Comparison of ENCODE assay signal across 8 cellular contexts in genomic region chr2:73233154-73233931, GRCh38. TPM values are rescaled to one million over a fixed set of nuclear protein-coding genes. Genes with fewer than 3 reads are reported as not detected.
DNase-seq lines count a peak whose midpoint lies in the region; ATAC-seq, FAIRE-seq and TF ChIP-seq lines count a peak whose summit lies in the region.

TSS of gene PRADC1 (minus strand) at chr2:73233239. CDS start at chr2:73233160, 79 bp downstream.

- ATAC-seq in GM21526 (IDR thresholded peaks at IDR 0.05; ENCODE audit: low FRiP score, unreplicated experiment), result peak; percentile 88

- CTCF ChIA-PET in OCI-LY7 (lab: Charles Lee; ENCODE audit: unreplicated experiment), result interaction anchor here (1.5 kb wide), 2 partner anchors 20 to 21 kb away, joined by 3 to 5 read pairs; no protein-coding TSS in a partner anchor

- peaks cover 43% of the 10 kb centered on the region for H3K79me2 ChIP-seq in OCI-LY7 (ENCODE audit: insufficient read depth, low read depth, low read length)

- FAIRE-seq in D721Med (lab: Jason Lieb, UNC), result no peak

- intact Hi-C loops in OCI-LY7 (cut with micrococcal nuclease; ENCODE audit: unreplicated experiment), result no loop called here

- peak within 1 kb of the TSS; percentile 97 for H3K4me2 ChIP-seq in OCI-LY7 (ENCODE audit: low read length)

- no TSS peak for BruUV-seq in OCI-LY7 (replicated peaks; lab: Mats Ljungman, UMichigan)

- H3K9me2 ChIP-seq in OCI-LY7 (ENCODE audit: insufficient read depth, low read length), result no peaks in the 10 kb centered on the region

- H3K27ac ChIP-seq in OCI-LY7 (ENCODE audit: low read depth, low read length, poor library complexity, severe bottlenecking), result peak within 1 kb of the TSS; percentile 78

- H4K20me1 ChIP-seq in OCI-LY7 (ENCODE audit: insufficient read depth, low read length), result peaks cover 27% of the 10 kb centered on the region

- no peak for TF ChIP-seq CTCF in D721Med (IDR thresholded peaks at IDR 0.05; ENCODE audit: insufficient read depth, missing control alignments)
- no peak for TF ChIP-seq CTCF in OCI-LY7 (conservative IDR thresholded peaks at IDR 0.05; ENCODE audit: low read length)

- peak within 1 kb of the TSS; percentile 68; the same call in 1 of the 2 replicates for H2AFZ ChIP-seq in OCI-LY7 (ENCODE audit: low read length)

- H3K9me3 ChIP-seq in OCI-LY7 (ENCODE audit: low read length), result no peaks in the 10 kb centered on the region

- H3K4me3 ChIP-seq in OCI-LY7 (ENCODE audit: low read depth, low read length, poor library complexity, severe bottlenecking), result peak within 1 kb of the TSS; percentile 93

- peak; percentile 92 for DNase-seq in D721Med (ENCODE audit: insufficient read length, low spot score)
- peak; percentile 96 for DNase-seq in HuH-7.5 (ENCODE audit: low spot score)
- peak; percentile 99 for DNase-seq in OCI-LY7 (ENCODE audit: low spot score)
- DNase-seq in activated T-cell treated with anti-CD3 and anti-CD28 coated beads for 24 hours (ENCODE audit: low read depth), result peak; percentile 90
- DNase-seq in epidermal melanocyte (ENCODE audit: insufficient read length, low spot score), result peak; percentile 97
- peak; percentile 99 for DNase-seq in middle frontal gyrus (ENCODE audit: extremely low spot score, low spot score)
- DNase-seq in stimulated activated CD8-positive, alpha-beta memory T cell treated with anti-CD3 and anti-CD28 coated beads, Interleukin-2, amount 100 ng/mL, for 48 hours (ENCODE audit: low read depth in 2 of 2), result peak; percentile 86 to 91

- peaks cover 27% of the 10 kb centered on the region for H3K4me1 ChIP-seq in OCI-LY7 (ENCODE audit: insufficient read depth, low read length, poor library complexity, severe bottlenecking)

- POLR2A ChIA-PET in OCI-LY7 (lab: Charles Lee), result interaction anchor here (0.5 to 2.8 kb wide), 17 partner anchors 9 to 966 kb away, joined by 3 to 10 read pairs (median 4); partner anchors contain the start of genes ALMS1 and FBXO41

- peaks cover 50% of the 10 kb centered on the region for H3K36me3 ChIP-seq in OCI-LY7 (ENCODE audit: insufficient read depth, low read length)

RNA-seq across cellular contexts. Expression of gene PRADC1, which starts in this region (rescaled TPM):
- total RNA-seq in OCI-LY7 (2014; rRNA removed; shearing (Covaris generic)), result 25.3 and 25.9 TPM in 2 replicates
- total RNA-seq in OCI-LY7 (2022), result 20.6 and 23.0 TPM in 2 replicates

Comparison
In these comparisons a context has a peak if more than half of its experiments do, and no peak if none do; other contexts are left out.
1. Peak in every context shown above with its lines: DNase-seq, ATAC-seq, H3K4me3 ChIP-seq and H3K27ac ChIP-seq.